ENCODE assay signal across 34 cellular contexts in genomic region chr6:55536579-55536978, GRCh38. TPM values are rescaled to one million over a fixed set of nuclear protein-coding genes. Genes with fewer than 3 reads are reported as not detected.
"Had no signal": no experiment of that assay in that cellular context is flagged by ENCODE, and none has a peak within 500 bp of the region (broad histone marks: within the 10 kb centered on the region; RNA-seq: fewer than 3 reads in every experiment).

No MANE protein-coding gene starts in this region.

- H3K27me3 ChIP-seq: brain microvascular endothelial cell, esophagus muscularis mucosa, foreskin keratinocyte, gastrocnemius medialis, heart left ventricle had no signal

- FAIRE-seq: astrocyte, bronchial epithelial cell had no signal

- ATAC-seq: activated CD4-positive, alpha-beta T cell treated with anti-CD3 and anti-CD28 coated beads for 36 hours; activated CD8-positive, alpha-beta memory T cell treated with anti-CD3 and anti-CD28 coated beads, Interleukin-2, amount 10 ng/mL, durations not matched to agents 7 days and 5 days; activated CD8-positive, alpha-beta T cell treated with anti-CD3 and anti-CD28 coated beads, Interleukin-2, amount 10 ng/mL, durations not matched to agents 7 days and 5 days; effector memory CD8-positive, alpha-beta T cell; foreskin keratinocyte; gastrocnemius medialis; heart left ventricle; T-helper 17 cell had no signal

- H3K9me3 Mint-ChIP-seq: activated CD4-positive, alpha-beta T cell treated with anti-CD3 and anti-CD28 coated beads, Interleukin-2, amount 10 ng/mL, durations not matched to agents 24 days and 14 days; activated T-helper 1 cell treated with anti-CD3 and anti-CD28 coated beads, Interleukin-12 subunit alpha, Interleukin-12 subunit beta, Interleukin-2, Interleukin-4 antibody, amounts not matched to agents 30 ng/mL and 10 ng/mL and 1 ng/mL, durations not matched to agents 14 hours and 24 hours and 36 hours had no signal

- H3K27me3 Mint-ChIP-seq: activated CD4-positive, alpha-beta memory T cell treated with anti-CD3 and anti-CD28 coated beads for 36 hours; activated CD4-positive, alpha-beta T cell treated with anti-CD3 and anti-CD28 coated beads for 36 hours; activated CD4-positive, alpha-beta T cell treated with anti-CD3 and anti-CD28 coated beads, Interleukin-2, amount 10 ng/mL, durations not matched to agents 24 days and 14 days; activated CD8-positive, alpha-beta memory T cell treated with anti-CD3 and anti-CD28 coated beads, Interleukin-2, amount 10 ng/mL, durations not matched to agents 7 days and 5 days; activated naive CD8-positive, alpha-beta T cell; central memory CD8-positive, alpha-beta T cell; effector memory CD8-positive, alpha-beta T cell; T-helper 17 cell had no signal

- H3K4me3 Mint-ChIP-seq: activated CD4-positive, alpha-beta memory T cell treated with anti-CD3 and anti-CD28 coated beads for 36 hours; activated CD4-positive, alpha-beta T cell treated with anti-CD3 and anti-CD28 coated beads for 36 hours; activated CD4-positive, alpha-beta T cell treated with anti-CD3 and anti-CD28 coated beads, Interleukin-2, amount 10 ng/mL, durations not matched to agents 24 days and 14 days; activated CD8-positive, alpha-beta memory T cell treated with anti-CD3 and anti-CD28 coated beads, Interleukin-2, amount 10 ng/mL, durations not matched to agents 7 days and 5 days; activated CD8-positive, alpha-beta T cell treated with anti-CD3 and anti-CD28 coated beads, Interleukin-2, amount 10 ng/mL, durations not matched to agents 7 days and 5 days; activated naive CD8-positive, alpha-beta T cell; activated T-helper 1 cell treated with anti-CD3 and anti-CD28 coated beads, Interleukin-12 subunit alpha, Interleukin-12 subunit beta, Interleukin-2, Interleukin-4 antibody, amounts not matched to agents 30 ng/mL and 10 ng/mL and 1 ng/mL, durations not matched to agents 14 hours and 24 hours and 36 hours; central memory CD8-positive, alpha-beta T cell; effector memory CD8-positive, alpha-beta T cell; T-helper 17 cell had no signal

- H3K4me3 ChIP-seq: esophagus muscularis mucosa, gastrocnemius medialis, heart left ventricle had no signal

- H3K36me3 ChIP-seq: brain microvascular endothelial cell, esophagus muscularis mucosa, gastrocnemius medialis had no signal

- H3K27ac ChIP-seq: brain microvascular endothelial cell, esophagus muscularis mucosa, foreskin keratinocyte, gastrocnemius medialis had no signal

- H3K9me3 ChIP-seq: gastrocnemius medialis had no signal

- DNase-seq: activated CD4-positive, alpha-beta memory T cell treated with anti-CD3 and anti-CD28 coated beads for 36 hours; activated CD4-positive, alpha-beta T cell treated with anti-CD3 and anti-CD28 coated beads for 36 hours; activated CD4-positive, alpha-beta T cell treated with anti-CD3 and anti-CD28 coated beads, Interleukin-2, amount 10 ng/mL, durations not matched to agents 24 days and 14 days; activated CD4-positive, CD25-positive, alpha-beta regulatory T cell; activated CD4-positive, CD25-positive, alpha-beta regulatory T cell treated with anti-CD3 and anti-CD28 coated beads, Interleukin-2, amount 50 U/mL, for 72 hours; activated CD8-positive, alpha-beta memory T cell treated with anti-CD3 and anti-CD28 coated beads, Interleukin-2, amount 10 ng/mL, durations not matched to agents 7 days and 5 days; activated CD8-positive, alpha-beta memory T cell treated with anti-CD3 and anti-CD28 coated beads, Interleukin-2, amount 50 U/mL, for 4 hours; activated CD8-positive, alpha-beta T cell treated with anti-CD3 and anti-CD28 coated beads, Interleukin-2, amount 10 ng/mL, durations not matched to agents 7 days and 5 days; activated gamma-delta T cell treated with Interleukin-2 at 50 U/mL for 16 hours; activated naive CD4-positive, alpha-beta T cell treated with anti-CD3 and anti-CD28 coated beads, Interleukin-2, amount 50 U/mL, for 16 hours; activated naive CD4-positive, alpha-beta T cell treated with Interleukin-2 at 50 U/mL for 16 hours; activated T-cell treated with anti-CD3 and anti-CD28 coated beads, Interleukin-2, amount 50 U/mL, for 1 hour; activated T-cell treated with anti-CD3 and anti-CD28 coated beads, Interleukin-2, amount 50 U/mL, for 48 hours; amniotic stem cell; anterior cingulate cortex; brain microvascular endothelial cell; cortex of kidney; dermis blood vessel endothelial cell; effector CD4-positive, alpha-beta T cell; effector memory CD8-positive, alpha-beta T cell; erythroblast; foreskin keratinocyte; gastrocnemius medialis; glutamatergic neuron; heart left ventricle; T-helper 1 cell; T-helper 17 cell had no signal

- H3K27ac Mint-ChIP-seq: activated CD4-positive, alpha-beta memory T cell treated with anti-CD3 and anti-CD28 coated beads for 36 hours; activated CD4-positive, alpha-beta T cell treated with anti-CD3 and anti-CD28 coated beads for 36 hours; activated CD4-positive, alpha-beta T cell treated with anti-CD3 and anti-CD28 coated beads, Interleukin-2, amount 10 ng/mL, durations not matched to agents 24 days and 14 days; activated CD8-positive, alpha-beta memory T cell treated with anti-CD3 and anti-CD28 coated beads, Interleukin-2, amount 10 ng/mL, durations not matched to agents 7 days and 5 days; activated CD8-positive, alpha-beta T cell treated with anti-CD3 and anti-CD28 coated beads, Interleukin-2, amount 10 ng/mL, durations not matched to agents 7 days and 5 days; activated naive CD8-positive, alpha-beta T cell; activated T-helper 1 cell treated with anti-CD3 and anti-CD28 coated beads, Interleukin-12 subunit alpha, Interleukin-12 subunit beta, Interleukin-2, Interleukin-4 antibody, amounts not matched to agents 30 ng/mL and 10 ng/mL and 1 ng/mL, durations not matched to agents 14 hours and 24 hours and 36 hours; effector memory CD8-positive, alpha-beta T cell; T-helper 17 cell had no signal

- H3K4me1 Mint-ChIP-seq: activated CD4-positive, alpha-beta T cell treated with anti-CD3 and anti-CD28 coated beads for 36 hours; activated CD4-positive, alpha-beta T cell treated with anti-CD3 and anti-CD28 coated beads, Interleukin-2, amount 10 ng/mL, durations not matched to agents 24 days and 14 days; activated CD8-positive, alpha-beta memory T cell treated with anti-CD3 and anti-CD28 coated beads, Interleukin-2, amount 10 ng/mL, durations not matched to agents 7 days and 5 days; central memory CD8-positive, alpha-beta T cell; T-helper 17 cell had no signal

- H3K4me1 ChIP-seq: esophagus muscularis mucosa, foreskin keratinocyte, gastrocnemius medialis, heart left ventricle had no signal

- H3K36me3 Mint-ChIP-seq: activated CD4-positive, alpha-beta memory T cell treated with anti-CD3 and anti-CD28 coated beads for 36 hours; activated CD8-positive, alpha-beta memory T cell treated with anti-CD3 and anti-CD28 coated beads, Interleukin-2, amount 10 ng/mL, durations not matched to agents 7 days and 5 days; activated naive CD8-positive, alpha-beta T cell had no signal

RNA-seq across cellular contexts. Expression of gene HMGCLL1, which starts 42.4 kb away (rescaled TPM):
- total RNA-seq: activated CD4-positive, alpha-beta memory T cell treated with anti-CD3 and anti-CD28 coated beads for 36 hours; activated CD4-positive, alpha-beta T cell treated with anti-CD3 and anti-CD28 coated beads for 36 hours; activated CD4-positive, alpha-beta T cell treated with anti-CD3 and anti-CD28 coated beads, Interleukin-2, amount 10 ng/mL, durations not matched to agents 24 days and 14 days; activated CD8-positive, alpha-beta memory T cell treated with anti-CD3 and anti-CD28 coated beads for 36 hours; activated CD8-positive, alpha-beta memory T cell treated with anti-CD3 and anti-CD28 coated beads, Interleukin-2, amount 10 ng/mL, durations not matched to agents 7 days and 5 days; activated CD8-positive, alpha-beta T cell treated with anti-CD3 and anti-CD28 coated beads, Interleukin-2, amount 10 ng/mL, durations not matched to agents 7 days and 5 days; activated T-helper 1 cell treated with anti-CD3 and anti-CD28 coated beads, Interleukin-12 subunit alpha, Interleukin-12 subunit beta, Interleukin-2, Interleukin-4 antibody, amounts not matched to agents 30 ng/mL and 10 ng/mL and 1 ng/mL, durations not matched to agents 14 hours and 24 hours and 36 hours; bronchial epithelial cell; dermis blood vessel endothelial cell; foreskin keratinocyte; T-helper 17 cell had no signal
